Comparison of ENCODE assay signal across 1 cellular context in genomic region chr19:49428547-49429451, GRCh38.
TF ChIP-seq lines count a peak whose summit lies in the region.

No MANE protein-coding gene starts in this region.

TF ChIP-seq in SK-N-SH treated with all-trans-retinoic acid at 6 μM for 48 hours, 23 proteins besides CTCF, POLR2A, EP300 and RAD21 (continued from another document):
- TF ChIP-seq, protein P1, sequence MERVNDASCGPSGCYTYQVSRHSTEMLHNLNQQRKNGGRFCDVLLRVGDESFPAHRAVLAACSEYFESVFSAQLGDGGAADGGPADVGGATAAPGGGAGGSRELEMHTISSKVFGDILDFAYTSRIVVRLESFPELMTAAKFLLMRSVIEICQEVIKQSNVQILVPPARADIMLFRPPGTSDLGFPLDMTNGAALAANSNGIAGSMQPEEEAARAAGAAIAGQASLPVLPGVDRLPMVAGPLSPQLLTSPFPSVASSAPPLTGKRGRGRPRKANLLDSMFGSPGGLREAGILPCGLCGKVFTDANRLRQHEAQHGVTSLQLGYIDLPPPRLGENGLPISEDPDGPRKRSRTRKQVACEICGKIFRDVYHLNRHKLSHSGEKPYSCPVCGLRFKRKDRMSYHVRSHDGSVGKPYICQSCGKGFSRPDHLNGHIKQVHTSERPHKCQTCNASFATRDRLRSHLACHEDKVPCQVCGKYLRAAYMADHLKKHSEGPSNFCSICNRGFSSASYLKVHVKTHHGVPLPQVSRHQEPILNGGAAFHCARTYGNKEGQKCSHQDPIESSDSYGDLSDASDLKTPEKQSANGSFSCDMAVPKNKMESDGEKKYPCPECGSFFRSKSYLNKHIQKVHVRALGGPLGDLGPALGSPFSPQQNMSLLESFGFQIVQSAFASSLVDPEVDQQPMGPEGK (CRISPR knock-in tag; IDR thresholded peaks at IDR 0.05; ENCODE audit: borderline replicate concordance): no peak
- TF ChIP-seq TSHZ2 (CRISPR knock-in tag; IDR thresholded peaks at IDR 0.05): no peak
- TF ChIP-seq ZNF565 (CRISPR knock-in tag; conservative IDR thresholded peaks at IDR 0.05; ENCODE audit: low read depth): no peak
- TF ChIP-seq ZFP30 (CRISPR knock-in tag; IDR thresholded peaks at IDR 0.05): no peak
- no peak for TF ChIP-seq ZNF8 (CRISPR knock-in tag; IDR thresholded peaks at IDR 0.05)
